Comparison of ENCODE assay signal across 11 cellular contexts in the genomic region with DNA sequence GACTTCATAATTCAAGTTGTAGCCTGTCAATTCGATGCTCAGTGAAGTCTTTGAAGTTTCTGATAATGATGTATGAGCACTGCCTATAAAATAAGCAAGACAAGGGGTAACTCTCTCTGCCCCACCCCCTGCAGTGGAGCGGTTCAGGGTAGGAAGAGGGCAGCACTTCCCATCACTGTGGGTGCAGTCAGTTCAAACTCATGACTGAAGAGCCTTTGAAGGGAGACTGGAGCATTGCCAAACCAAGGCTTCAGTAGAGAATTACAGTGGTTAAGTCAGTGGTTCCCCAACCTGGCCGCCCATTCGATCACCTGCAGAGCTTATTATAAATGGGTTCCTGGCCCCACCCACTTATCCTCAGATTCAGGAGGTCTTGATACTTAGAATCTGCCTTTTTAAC.
DNase-seq lines count a peak whose midpoint lies in the region; ATAC-seq, FAIRE-seq and TF ChIP-seq lines count a peak whose summit lies in the region.
"Had no signal": no experiment of that assay in that cellular context is flagged by ENCODE, and none has a peak within 500 bp of the region (broad histone marks: within the 10 kb centered on the region; RNA-seq: fewer than 3 reads in every experiment).

No MANE protein-coding gene starts in this region.

- peaks cover 10 to 15% (median 12%) of the 10 kb centered on the region in 3 donors for H3K4me1 Mint-ChIP-seq in CD8-positive, alpha-beta memory T cell

- peaks cover 0 to 1% (median 0%) of the 10 kb centered on the region in 3 donors for H3K36me3 Mint-ChIP-seq in CD8-positive, alpha-beta memory T cell

- POLR2A ChIA-PET in CD8-positive, alpha-beta memory T cell (lab: Charles Lee) = no interaction called here
- POLR2A ChIA-PET in GM10248 (lab: Yijun Ruan, JAX) = interaction anchor here (0.6 kb wide), 1 partner anchor 265 kb away, joined by 3 read pairs; no protein-coding TSS in a partner anchor

- H3K27ac ChIP-seq in CD8-positive, alpha-beta memory T cell (ENCODE audit: low read depth, low read length) = no peak overlapping the region
- H3K27ac ChIP-seq in epithelial cell of prostate (no peak overlapping the region), kidney (ENCODE audit: low read depth in 2 of 2, low read length in 2 of 2) (no peak overlapping the region)
- H3K27ac ChIP-seq: adrenal gland had no signal

- no peak overlapping the region for H3K9ac ChIP-seq in kidney (ENCODE audit: low read length in 2 of 2)

- H3K9me3 Mint-ChIP-seq in CD8-positive, alpha-beta memory T cell = no peaks in the 10 kb centered on the region
- H3K9me3 Mint-ChIP-seq: stimulated activated naive CD8-positive, alpha-beta T cell treated with anti-CD3 and anti-CD28 coated beads, Interleukin-15, Interleukin-2, amounts not matched to agents 100 ng/mL and 50 ng/mL, for 24 hours had no signal

- H3K4me3 ChIP-seq in CD8-positive, alpha-beta memory T cell (ENCODE audit: low read length) = no peak overlapping the region
- H3K4me3 ChIP-seq in kidney (ENCODE audit: low read length in 2 of 2) = no peak overlapping the region
- H3K4me3 ChIP-seq: adrenal gland had no signal

- CTCF ChIA-PET in CD8-positive, alpha-beta memory T cell (lab: Charles Lee) = interaction anchor here (1.7 to 3.4 kb wide), 2 partner anchors 9 to 947 kb away, joined by 3 to 15 read pairs; no protein-coding TSS in a partner anchor
- CTCF ChIA-PET in GM10248 (lab: Yijun Ruan, JAX) = interaction anchor here (0.9 to 3.6 kb wide), 6 partner anchors 9 to 428 kb away, joined by 3 to 36 read pairs (median 3); no protein-coding TSS in a partner anchor

- no peak overlapping the region for H3K27ac Mint-ChIP-seq in CD8-positive, alpha-beta memory T cell
- H3K27ac Mint-ChIP-seq: stimulated activated naive CD8-positive, alpha-beta T cell treated with anti-CD3 and anti-CD28 coated beads, Interleukin-15, Interleukin-2, amounts not matched to agents 100 ng/mL and 50 ng/mL, for 24 hours had no signal

- H3K27me3 ChIP-seq in CD8-positive, alpha-beta memory T cell (ENCODE audit: insufficient read depth, low read length, poor library complexity, severe bottlenecking) = no peaks in the 10 kb centered on the region

- ATAC-seq in HG02884 (IDR thresholded peaks at IDR 0.05; ENCODE audit: unreplicated experiment) (peak; percentile 84), omental fat pad (ENCODE audit: low FRiP score) (no peak)

- no peak overlapping the region for H3K4me3 Mint-ChIP-seq in CD8-positive, alpha-beta memory T cell
- H3K4me3 Mint-ChIP-seq: stimulated activated naive CD8-positive, alpha-beta T cell treated with anti-CD3 and anti-CD28 coated beads, Interleukin-15, Interleukin-2, amounts not matched to agents 100 ng/mL and 50 ng/mL, for 24 hours had no signal

- intact Hi-C loops in kidney (cut with DNase I) = no loop called here

- no peak for FAIRE-seq in kidney (lab: Jason Lieb, UNC)
- FAIRE-seq: islet of Langerhans had no signal

- H3K9me3 ChIP-seq in CD8-positive, alpha-beta memory T cell (ENCODE audit: low read length) = no peaks in the 10 kb centered on the region
- no peaks in the 10 kb centered on the region for H3K9me3 ChIP-seq in kidney (ENCODE audit: control insufficient read depth in 1 of 2, low read length in 2 of 2)
- H3K9me3 ChIP-seq: adrenal gland had no signal

- peaks cover 10 to 15% of the 10 kb centered on the region in 2 donors for H3K27me3 Mint-ChIP-seq in CD8-positive, alpha-beta memory T cell

- TF ChIP-seq CTCF in GM10248 (IDR thresholded peaks at IDR 0.05; ENCODE audit: control extremely low read depth, extremely low read depth, low read depth, missing control alignments) = no peak
- no peak for TF ChIP-seq CTCF in kidney (IDR thresholded peaks at IDR 0.05; ENCODE audit: borderline replicate concordance, extremely low read depth, insufficient read depth)
- TF ChIP-seq CTCF in omental fat pad (IDR thresholded peaks at IDR 0.05) = no peak

- H3K4me1 ChIP-seq in CD8-positive, alpha-beta memory T cell (ENCODE audit: insufficient read depth, low read length) = peaks cover 12% of the 10 kb centered on the region
- H3K4me1 ChIP-seq in kidney (ENCODE audit: control insufficient read depth in 1 of 2, insufficient read depth in 1 of 2, low read depth in 1 of 2, low read length in 2 of 2) = peaks cover 0 to 3% of the 10 kb centered on the region in 2 donors

- DNase-seq in CD8-positive, alpha-beta memory T cell = peak in 3 of 5 donors; percentile 46 to 79 (median 48)
- DNase-seq in activated CD4-positive, alpha-beta T cell treated with anti-CD3 and anti-CD28 coated beads for 24 hours (ENCODE audit: low read depth in 2 of 2) = peak; percentile 13 to 23
- DNase-seq in epithelial cell of prostate (ENCODE audit: low read depth, low spot score) (peak; percentile 26), GM10248 (ENCODE audit: extremely low spot score) (no peak), kidney (no peak), HuH-7 (ENCODE audit: low spot score) (no peak), omental fat pad (ENCODE audit: low spot score) (no peak)

- no peaks in the 10 kb centered on the region for H3K36me3 ChIP-seq in CD8-positive, alpha-beta memory T cell (ENCODE audit: insufficient read depth, low read length)
- no peaks in the 10 kb centered on the region for H3K36me3 ChIP-seq in kidney (ENCODE audit: control insufficient read depth in 1 of 2, insufficient read depth in 2 of 2, low read length in 2 of 2)
- H3K36me3 ChIP-seq: adrenal gland had no signal

Comparison
In these comparisons a context has a peak if more than half of its experiments do, and no peak if none do; other contexts are left out.
1. DNase-seq: peak in CD8-positive, alpha-beta memory T cell (3 of 5), activated CD4-positive, alpha-beta T cell treated with anti-CD3 and anti-CD28 coated beads for 24 hours (2 of 2) and epithelial cell of prostate (single experiment); none in GM10248 (single experiment), kidney (single experiment), HuH-7 (single experiment) and omental fat pad (single experiment).